1 cellular context compared by ENCODE assay signal in genomic region chr5:177447611-177448243, GRCh38.
TF ChIP-seq lines count a peak whose summit lies in the region.

No MANE protein-coding gene starts in this region.

TF ChIP-seq in HepG2, 621 proteins besides CTCF, POLR2A, EP300 and RAD21 (continued from another document and continues in another):
- TF ChIP-seq, protein P1, sequence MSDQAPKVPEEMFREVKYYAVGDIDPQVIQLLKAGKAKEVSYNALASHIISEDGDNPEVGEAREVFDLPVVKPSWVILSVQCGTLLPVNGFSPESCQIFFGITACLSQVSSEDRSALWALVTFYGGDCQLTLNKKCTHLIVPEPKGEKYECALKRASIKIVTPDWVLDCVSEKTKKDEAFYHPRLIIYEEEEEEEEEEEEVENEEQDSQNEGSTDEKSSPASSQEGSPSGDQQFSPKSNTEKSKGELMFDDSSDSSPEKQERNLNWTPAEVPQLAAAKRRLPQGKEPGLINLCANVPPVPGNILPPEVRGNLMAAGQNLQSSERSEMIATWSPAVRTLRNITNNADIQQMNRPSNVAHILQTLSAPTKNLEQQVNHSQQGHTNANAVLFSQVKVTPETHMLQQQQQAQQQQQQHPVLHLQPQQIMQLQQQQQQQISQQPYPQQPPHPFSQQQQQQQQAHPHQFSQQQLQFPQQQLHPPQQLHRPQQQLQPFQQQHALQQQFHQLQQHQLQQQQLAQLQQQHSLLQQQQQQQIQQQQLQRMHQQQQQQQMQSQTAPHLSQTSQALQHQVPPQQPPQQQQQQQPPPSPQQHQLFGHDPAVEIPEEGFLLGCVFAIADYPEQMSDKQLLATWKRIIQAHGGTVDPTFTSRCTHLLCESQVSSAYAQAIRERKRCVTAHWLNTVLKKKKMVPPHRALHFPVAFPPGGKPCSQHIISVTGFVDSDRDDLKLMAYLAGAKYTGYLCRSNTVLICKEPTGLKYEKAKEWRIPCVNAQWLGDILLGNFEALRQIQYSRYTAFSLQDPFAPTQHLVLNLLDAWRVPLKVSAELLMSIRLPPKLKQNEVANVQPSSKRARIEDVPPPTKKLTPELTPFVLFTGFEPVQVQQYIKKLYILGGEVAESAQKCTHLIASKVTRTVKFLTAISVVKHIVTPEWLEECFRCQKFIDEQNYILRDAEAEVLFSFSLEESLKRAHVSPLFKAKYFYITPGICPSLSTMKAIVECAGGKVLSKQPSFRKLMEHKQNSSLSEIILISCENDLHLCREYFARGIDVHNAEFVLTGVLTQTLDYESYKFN (CRISPR knock-in tag; conservative IDR thresholded peaks at IDR 0.05) = peak; percentile 44
- no peak for TF ChIP-seq REST (IDR thresholded peaks at IDR 0.05; ENCODE audit: borderline replicate concordance in 1 of 2, low read depth in 1 of 2, low read length in 2 of 2)
- TF ChIP-seq MIXL1 (CRISPR knock-in tag; IDR thresholded peaks at IDR 0.05) = no peak
- no peak for TF ChIP-seq SALL2 (CRISPR knock-in tag; IDR thresholded peaks at IDR 0.05)
- no peak; the same call in 1 of the 2 replicates for TF ChIP-seq ZNF276 (CRISPR knock-in tag; IDR thresholded peaks at IDR 0.05; ENCODE audit: low read depth)
- peak; percentile 29; the same call in 1 of the 2 replicates for TF ChIP-seq NR0B2 (CRISPR knock-in tag; IDR thresholded peaks at IDR 0.05)
- no peak for TF ChIP-seq ZNF460 (CRISPR knock-in tag; IDR thresholded peaks at IDR 0.05; ENCODE audit: borderline replicate concordance)
- TF ChIP-seq HIVEP1 (CRISPR knock-in tag; IDR thresholded peaks at IDR 0.05) = peak; percentile 87
- peak; percentile 82; the same call in 1 of the 2 replicates for TF ChIP-seq ZSCAN29 (CRISPR knock-in tag; conservative IDR thresholded peaks at IDR 0.05)
- 0 out of 2 replicates have a peak, but pooled peaks have one; percentile 9 for TF ChIP-seq ELF1 (CRISPR knock-in tag; IDR thresholded peaks at IDR 0.05)
- TF ChIP-seq LRRFIP1 (CRISPR knock-in tag; conservative IDR thresholded peaks at IDR 0.05) = no peak
- no peak for TF ChIP-seq ZNF251 (CRISPR knock-in tag; IDR thresholded peaks at IDR 0.05)
- TF ChIP-seq DDIT3 (CRISPR knock-in tag; IDR thresholded peaks at IDR 0.05) = no peak
- no peak for TF ChIP-seq PHB2 (IDR thresholded peaks at IDR 0.05; ENCODE audit: partially characterized antibody)
- TF ChIP-seq, protein P2, sequence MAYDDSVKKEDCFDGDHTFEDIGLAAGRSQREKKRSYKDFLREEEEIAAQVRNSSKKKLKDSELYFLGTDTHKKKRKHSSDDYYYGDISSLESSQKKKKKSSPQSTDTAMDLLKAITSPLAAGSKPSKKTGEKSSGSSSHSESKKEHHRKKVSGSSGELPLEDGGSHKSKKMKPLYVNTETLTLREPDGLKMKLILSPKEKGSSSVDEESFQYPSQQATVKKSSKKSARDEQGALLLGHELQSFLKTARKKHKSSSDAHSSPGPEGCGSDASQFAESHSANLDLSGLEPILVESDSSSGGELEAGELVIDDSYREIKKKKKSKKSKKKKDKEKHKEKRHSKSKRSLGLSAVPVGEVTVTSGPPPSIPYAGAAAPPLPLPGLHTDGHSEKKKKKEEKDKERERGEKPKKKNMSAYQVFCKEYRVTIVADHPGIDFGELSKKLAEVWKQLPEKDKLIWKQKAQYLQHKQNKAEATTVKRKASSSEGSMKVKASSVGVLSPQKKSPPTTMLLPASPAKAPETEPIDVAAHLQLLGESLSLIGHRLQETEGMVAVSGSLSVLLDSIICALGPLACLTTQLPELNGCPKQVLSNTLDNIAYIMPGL (CRISPR knock-in tag; IDR thresholded peaks at IDR 0.05; ENCODE audit: borderline replicate concordance in 1 of 2, low read depth in 1 of 2) = no peak; a peak in 1 of 4 replicates
- TF ChIP-seq MEIS1 (CRISPR knock-in tag; IDR thresholded peaks at IDR 0.05; ENCODE audit: borderline replicate concordance) = 0 out of 2 replicates have a peak, but pooled peaks have one; percentile 52
- TF ChIP-seq ZNF761 (CRISPR knock-in tag; conservative IDR thresholded peaks at IDR 0.05) = peak; percentile 71; the same call in 1 of the 2 replicates
- TF ChIP-seq ZNF512B (CRISPR knock-in tag; IDR thresholded peaks at IDR 0.05; ENCODE audit: borderline replicate concordance) = no peak
- TF ChIP-seq ZNF20 (CRISPR knock-in tag; IDR thresholded peaks at IDR 0.05) = no peak
- no peak for TF ChIP-seq ZNF782 (CRISPR knock-in tag; IDR thresholded peaks at IDR 0.05; ENCODE audit: borderline replicate concordance)
- TF ChIP-seq ZNF766 (CRISPR knock-in tag; IDR thresholded peaks at IDR 0.05; ENCODE audit: borderline replicate concordance) = no peak
- no peak for TF ChIP-seq ZBTB4 (CRISPR knock-in tag; IDR thresholded peaks at IDR 0.05; ENCODE audit: borderline replicate concordance)
- no peak for TF ChIP-seq FOXC1 (CRISPR knock-in tag; IDR thresholded peaks at IDR 0.05; ENCODE audit: borderline replicate concordance)
- no peak for TF ChIP-seq SRSF4 (IDR thresholded peaks at IDR 0.05; ENCODE audit: low read depth, low read length, poor library complexity, severe bottlenecking)
- peak; percentile 65 for TF ChIP-seq SALL1 (CRISPR knock-in tag; IDR thresholded peaks at IDR 0.05)
- TF ChIP-seq BATF2 (CRISPR knock-in tag; IDR thresholded peaks at IDR 0.05) = 0 out of 2 replicates have a peak, but pooled peaks have one; percentile 26
- TF ChIP-seq SSRP1 (CRISPR knock-in tag; IDR thresholded peaks at IDR 0.05) = no peak
- no peak for TF ChIP-seq RFX5 (IDR thresholded peaks at IDR 0.05; ENCODE audit: low read depth, low read length)
- TF ChIP-seq SMC3 (IDR thresholded peaks at IDR 0.05; ENCODE audit: low read length) = no peak
